ENCODE assay signal across 8 cellular contexts in genomic region chr7:90212149-90212495, GRCh38. TPM values are rescaled to one million over a fixed set of nuclear protein-coding genes. Genes with fewer than 3 reads are reported as not detected.
DNase-seq lines count a peak whose midpoint lies in the region; ATAC-seq, FAIRE-seq and TF ChIP-seq lines count a peak whose summit lies in the region.

No MANE protein-coding gene starts in this region.

- 4% methylated on average over 6 of the region's 6 CpGs for WGBS in K562 (ENCODE audit: insufficient coverage, low coverage, missing lambda C conversion rate)

- TF ChIP-seq POLR2A in K562 (conservative IDR thresholded peaks at IDR 0.05) = no peak

- H3K79me2 ChIP-seq in K562 (ENCODE audit: control insufficient read depth, insufficient read depth, low read length) = no peaks in the 10 kb centered on the region

- H3K27ac Mint-ChIP-seq in HFFc6 (peak overlapping the region; percentile 44; the same call in 1 of the 2 replicates), chondrocyte (ENCODE audit: unreplicated experiment) (no peak overlapping the region), nephron progenitor cell (no peak overlapping the region)
- no peak overlapping the region for H3K27ac Mint-ChIP-seq in stimulated activated memory B cell treated with anti-CD40 and anti-IgM and Interleukin-4, amounts not matched to agents 10 μg/mL and 1 μg/mL and 100 μg/mL, for 72 hours

- H3K4me1 ChIP-seq in K562 (replicated peaks in 1 of 2; ENCODE audit: control insufficient read depth in 2 of 2, insufficient read depth in 2 of 2, low read length in 2 of 2) = peaks cover 0 to 10% of the 10 kb centered on the region in 2 experiments; a peak in 2 of 5 replicates

- in situ Hi-C loops in K562 (cut with MboI) = no loop called here

- H3K36me3 Mint-ChIP-seq in HFFc6 (ENCODE audit: low read depth) (peaks cover 1% of the 10 kb centered on the region; the same call in 1 of the 2 replicates), chondrocyte (ENCODE audit: low read depth) (no peaks in the 10 kb centered on the region), nephron progenitor cell (ENCODE audit: low read depth) (peaks cover 5% of the 10 kb centered on the region)
- no peaks in the 10 kb centered on the region for H3K36me3 Mint-ChIP-seq in stimulated activated memory B cell treated with anti-CD40 and anti-IgM and Interleukin-4, amounts not matched to agents 10 μg/mL and 1 μg/mL and 100 μg/mL, for 72 hours

- H3K4me3 Mint-ChIP-seq in HFFc6 (no peak overlapping the region), chondrocyte (ENCODE audit: unreplicated experiment) (no peak overlapping the region), nephron progenitor cell (no peak overlapping the region)
- peak overlapping the region; percentile 75 for H3K4me3 Mint-ChIP-seq in stimulated activated memory B cell treated with anti-CD40 and anti-IgM and Interleukin-4, amounts not matched to agents 10 μg/mL and 1 μg/mL and 100 μg/mL, for 72 hours

- CTCF ChIA-PET in K562 (lab: Yijun Ruan, JAX; ENCODE audit: low intra/inter-chr PET ratio) = no interaction called here

- no peaks in the 10 kb centered on the region for H3K9me1 ChIP-seq in K562 (ENCODE audit: control insufficient read depth, insufficient read depth, low read length)

- H4K20me1 ChIP-seq in K562 (replicated peaks; ENCODE audit: control insufficient read depth, insufficient read depth, low read length) = no peaks in the 10 kb centered on the region

- H3K27me3 Mint-ChIP-seq in HFFc6 (ENCODE audit: insufficient read depth) (no peaks in the 10 kb centered on the region), chondrocyte (ENCODE audit: low read depth) (peaks cover 30% of the 10 kb centered on the region), nephron progenitor cell (ENCODE audit: low read depth, poor library complexity) (peaks cover 5% of the 10 kb centered on the region)
- H3K27me3 Mint-ChIP-seq in stimulated activated memory B cell treated with anti-CD40 and anti-IgM and Interleukin-4, amounts not matched to agents 10 μg/mL and 1 μg/mL and 100 μg/mL, for 72 hours = peaks cover 15% of the 10 kb centered on the region

- FAIRE-seq in K562 (lab: Jason Lieb, UNC) = no peak

- no peak for DNase-seq in HFFc6
- no peak for DNase-seq in K562 (ENCODE audit: extremely low read depth in 1 of 4, low spot score in 3 of 4)
- no peak for DNase-seq in kidney epithelial cell (ENCODE audit: low read depth)
- no peak for DNase-seq in chondrocyte (ENCODE audit: low spot score)
- DNase-seq in NCI-H1436 (lab: John Stamatoyannopoulos, UW) = no peak
- DNase-seq in 8988T = no peak
- no peak for DNase-seq in nephron progenitor cell

- H3K27ac ChIP-seq in K562 (ENCODE audit: extremely low read depth, low read depth, low read length) = no peak overlapping the region

- no peak for TF ChIP-seq EP300 in K562 (IDR thresholded peaks at IDR 0.05; ENCODE audit: low read length)

- H3K36me3 ChIP-seq in K562 (ENCODE audit: control insufficient read depth, insufficient read depth, low read length) = no peaks in the 10 kb centered on the region
- H3K36me3 ChIP-seq in kidney epithelial cell (ENCODE audit: control insufficient read depth, insufficient read depth, low read length) = no peaks in the 10 kb centered on the region

- H3K4me3 ChIP-seq in K562 (no peak overlapping the region), kidney epithelial cell (ENCODE audit: low read depth, low read length) (peak overlapping the region; percentile 79)

- TF ChIP-seq RAD21 in K562 (CRISPR knock-in tag; conservative IDR thresholded peaks at IDR 0.05 in 1 of 2, IDR thresholded peaks at IDR 0.05 in 1 of 2) = no peak

- POLR2A ChIA-PET in K562 (lab: Yijun Ruan, JAX) = interaction anchor here (0.6 kb wide), 1 partner anchor 30 kb away, joined by 3 read pairs; no protein-coding TSS in a partner anchor

- peaks cover 16% of the 10 kb centered on the region for H3K4me1 Mint-ChIP-seq in HFFc6 (ENCODE audit: low read depth)
- H3K4me1 Mint-ChIP-seq in stimulated activated memory B cell treated with anti-CD40 and anti-IgM and Interleukin-4, amounts not matched to agents 10 μg/mL and 1 μg/mL and 100 μg/mL, for 72 hours = peaks cover 17% of the 10 kb centered on the region
- peaks cover 10% of the 10 kb centered on the region for H3K4me1 Mint-ChIP-seq in chondrocyte (ENCODE audit: low read depth)
- peaks cover 9% of the 10 kb centered on the region for H3K4me1 Mint-ChIP-seq in nephron progenitor cell

- H3K9ac ChIP-seq in K562 (ENCODE audit: insufficient read depth in 1 of 2, low read depth in 2 of 2, low read length in 2 of 2) = no peak overlapping the region

- intact Hi-C loops in K562 (cut with micrococcal nuclease) = no loop called here

- H3K9me3 Mint-ChIP-seq in HFFc6 (no peaks in the 10 kb centered on the region), chondrocyte (ENCODE audit: low read depth) (no peaks in the 10 kb centered on the region), nephron progenitor cell (no peaks in the 10 kb centered on the region)
- H3K9me3 Mint-ChIP-seq in stimulated activated memory B cell treated with anti-CD40 and anti-IgM and Interleukin-4, amounts not matched to agents 10 μg/mL and 1 μg/mL and 100 μg/mL, for 72 hours = peaks cover 3% of the 10 kb centered on the region

- H2AFZ ChIP-seq in K562 (ENCODE audit: low read depth, low read length) = 0 out of 2 replicates have a peak overlapping the region, but pooled peaks have one; percentile 41

- no peak; the same call in 2 of the 3 replicates for ATAC-seq in K562
- ATAC-seq in stimulated activated memory B cell treated with anti-CD40 and anti-IgM and Interleukin-4, amounts not matched to agents 10 μg/mL and 1 μg/mL and 100 μg/mL, for 72 hours = no peak

- TF ChIP-seq CTCF in HFFc6 (IDR thresholded peaks at IDR 0.05) (no peak), K562 (IDR thresholded peaks at IDR 0.05 in 2 of 3, conservative IDR thresholded peaks at IDR 0.05 in 1 of 3; ENCODE audit: insufficient read depth in 2 of 3, low read depth in 1 of 3, low read length in 3 of 3) (no peak), kidney epithelial cell (IDR thresholded peaks at IDR 0.05; ENCODE audit: insufficient read depth, low read length, poor library complexity, severe bottlenecking) (no peak), chondrocyte (IDR thresholded peaks at IDR 0.05) (no peak), nephron progenitor cell (IDR thresholded peaks at IDR 0.05) (no peak)

- no TSS peak for BruUV-seq in K562 (replicated peaks; lab: Mats Ljungman, UMichigan)

- no peaks in the 10 kb centered on the region for H3K9me3 ChIP-seq in K562 (replicated peaks; ENCODE audit: control insufficient read depth, insufficient read depth, low read depth, low read length)

- no peak overlapping the region for H3K4me2 ChIP-seq in K562 (ENCODE audit: insufficient read depth, low read length)

- H3K27me3 ChIP-seq in K562 (ENCODE audit: control insufficient read depth in 2 of 2, insufficient read depth in 2 of 2, low read length in 2 of 2) (peaks cover 15% of the 10 kb centered on the region in 2 experiments; a peak in 4 of 5 replicates), kidney epithelial cell (ENCODE audit: control insufficient read depth, insufficient read depth, low read length) (no peaks in the 10 kb centered on the region)

RNA-seq across cellular contexts. Expression of gene STEAP2, which starts 0.6 kb away (rescaled TPM):
- total RNA-seq in HFFc6 (2021; fragmentation: NEBNext Ultra II Directional; extraction: Animal tissue kit (Norgen Biotek cat#: 25700)) = 10 to 100 TPM; 11.0 to 18.1 (median 14.9) TPM
- total RNA-seq in K562 (2011; cell fraction: chromatin; rRNA removed; ENCODE audit: low replicate concordance) = not detected in 2 replicates
- not detected in 2 replicates for total RNA-seq in K562 (2011; cell fraction: nucleolus; rRNA removed)
- total RNA-seq in K562 (2011; cell fraction: nucleoplasm; rRNA removed) = not detected in 2 replicates
- total RNA-seq in K562 (2014; rRNA removed) (not detected in 2 replicates), K562 (2014; rRNA removed; fragmentation: Illumina TruSeq; extraction: Trizol) (not detected in 2 replicates), K562 (2015; rRNA removed; fragmentation: Illumina TruSeq; extraction: Trizol) (not detected in 2 replicates), K562 (2021) (0.02 and 0.04 TPM in 2 replicates), kidney epithelial cell (5.2 and 16.4 TPM in 2 replicates), chondrocyte (0.20 TPM in 1 of 3 replicates, not detected in the others)
- polyA plus RNA-seq in K562 (2011; rRNA removed) (not detected in 2 replicates), K562 (2014; fragmentation: Illumina TruSeq; extraction: Trizol) (not detected in 2 replicates), K562 (2014; fragmentation: Nextera tagmentation; extraction: Ambion mirVana) (under 1 TPM in 1 of 2 experiments, not detected in 1; 0.03 TPM), K562 (2014; rRNA removed) (not detected in 2 replicates)
- not detected in 2 replicates for polyA plus RNA-seq in K562 (2011; cell fraction: cytosol; rRNA removed)
- not detected in 2 replicates for polyA plus RNA-seq in K562 (2011; cell fraction: nucleus; rRNA removed)
- polyA plus RNA-seq in K562 (2012) = 0.03 and 0.10 TPM in 2 replicates
- not detected in 2 replicates for polyA minus RNA-seq in K562 (2011; rRNA and poly(A)+ RNA removed)
- not detected in 2 replicates for polyA minus RNA-seq in K562 (2011; cell fraction: cytosol; rRNA and poly(A)+ RNA removed)
- polyA minus RNA-seq in K562 (2011; cell fraction: nucleus; rRNA and poly(A)+ RNA removed) = under 0.01 TPM in 1 of 2 replicates, not detected in the other

RNA-seq across cellular contexts. Expression of gene CFAP69, which starts 32.9 kb away (rescaled TPM):
- total RNA-seq in HFFc6 (2021; fragmentation: NEBNext Ultra II Directional; extraction: Animal tissue kit (Norgen Biotek cat#: 25700)) = 1 to 10 TPM in 4 of 6 experiments, under 1 TPM in 2; 0.71 to 2.4 (median 1.2) TPM
- total RNA-seq in K562 (2011; cell fraction: chromatin; rRNA removed; ENCODE audit: low replicate concordance) = 5.7 and 9.6 TPM in 2 replicates
- 2.7 and 3.4 TPM in 2 replicates for total RNA-seq in K562 (2011; cell fraction: nucleolus; rRNA removed)
- 1.7 and 2.1 TPM in 2 replicates for total RNA-seq in K562 (2011; cell fraction: nucleoplasm; rRNA removed)
- total RNA-seq in K562 (2014; rRNA removed) (3.2 and 5.4 TPM in 2 replicates), K562 (2014; rRNA removed; fragmentation: Illumina TruSeq; extraction: Trizol) (1.8 and 2.4 TPM in 2 replicates), K562 (2015; rRNA removed; fragmentation: Illumina TruSeq; extraction: Trizol) (1.1 and 1.3 TPM in 2 replicates), K562 (2021) (1.3 and 2.3 TPM in 2 replicates), kidney epithelial cell (1.9 and 3.6 TPM in 2 replicates), chondrocyte (0.55 to 1.2 TPM in 2 of 3 replicates, not detected in the other)
- polyA plus RNA-seq in K562 (2011; rRNA removed) (0.77 and 1.7 TPM in 2 replicates), K562 (2014; fragmentation: Illumina TruSeq; extraction: Trizol) (1.1 and 1.2 TPM in 2 replicates), K562 (2014; fragmentation: Nextera tagmentation; extraction: Ambion mirVana) (under 1 TPM; 0.24 to 0.84 TPM), K562 (2014; rRNA removed) (1.5 and 5.1 TPM in 2 replicates)
- polyA plus RNA-seq in K562 (2011; cell fraction: cytosol; rRNA removed) = 0.12 and 1.3 TPM in 2 replicates
- polyA plus RNA-seq in K562 (2011; cell fraction: nucleus; rRNA removed) = 3.5 and 5.8 TPM in 2 replicates
- 0.86 and 1.1 TPM in 2 replicates for polyA plus RNA-seq in K562 (2012)
- 2.4 and 2.6 TPM in 2 replicates for polyA minus RNA-seq in K562 (2011; rRNA and poly(A)+ RNA removed)
- polyA minus RNA-seq in K562 (2011; cell fraction: cytosol; rRNA and poly(A)+ RNA removed) = 0.76 TPM in 1 of 2 replicates, not detected in the other
- polyA minus RNA-seq in K562 (2011; cell fraction: nucleus; rRNA and poly(A)+ RNA removed) = 3.7 and 12.4 TPM in 2 replicates

RNA-seq across cellular contexts. Expression of gene STEAP1, which starts 57.9 kb away (rescaled TPM):
- total RNA-seq in HFFc6 (2021; fragmentation: NEBNext Ultra II Directional; extraction: Animal tissue kit (Norgen Biotek cat#: 25700)) = 10 to 100 TPM; 19.6 to 67.4 (median 65.7) TPM
- 1.5 and 2.4 TPM in 2 replicates for total RNA-seq in K562 (2011; cell fraction: chromatin; rRNA removed; ENCODE audit: low replicate concordance)
- 1.2 and 3.0 TPM in 2 replicates for total RNA-seq in K562 (2011; cell fraction: nucleolus; rRNA removed)
- total RNA-seq in K562 (2011; cell fraction: nucleoplasm; rRNA removed) = 2.7 and 3.3 TPM in 2 replicates
- total RNA-seq in K562 (2014; rRNA removed) (4.1 and 5.1 TPM in 2 replicates), K562 (2014; rRNA removed; fragmentation: Illumina TruSeq; extraction: Trizol) (4.0 and 4.6 TPM in 2 replicates), K562 (2015; rRNA removed; fragmentation: Illumina TruSeq; extraction: Trizol) (3.9 and 5.0 TPM in 2 replicates), K562 (2021) (2.7 and 3.5 TPM in 2 replicates), kidney epithelial cell (5.7 and 6.9 TPM in 2 replicates), chondrocyte (0.22 to 0.31 TPM (median 0.28 TPM) in 3 replicates)
- polyA plus RNA-seq in K562 (2011; rRNA removed) (0.42 and 2.9 TPM in 2 replicates), K562 (2014; fragmentation: Illumina TruSeq; extraction: Trizol) (5.3 and 5.9 TPM in 2 replicates), K562 (2014; fragmentation: Nextera tagmentation; extraction: Ambion mirVana) (1 to 10 TPM; 5.3 to 5.4 TPM), K562 (2014; rRNA removed) (4.6 and 6.8 TPM in 2 replicates)
- polyA plus RNA-seq in K562 (2011; cell fraction: cytosol; rRNA removed) = 0.27 and 0.45 TPM in 2 replicates
- polyA plus RNA-seq in K562 (2011; cell fraction: nucleus; rRNA removed) = 0.28 and 0.90 TPM in 2 replicates
- polyA plus RNA-seq in K562 (2012) = 3.0 and 4.8 TPM in 2 replicates
- polyA minus RNA-seq in K562 (2011; rRNA and poly(A)+ RNA removed) = 0.60 and 1.1 TPM in 2 replicates
- polyA minus RNA-seq in K562 (2011; cell fraction: cytosol; rRNA and poly(A)+ RNA removed) = 1.3 TPM in 1 of 2 replicates, not detected in the other
- 0.13 TPM in 1 of 2 replicates, not detected in the other for polyA minus RNA-seq in K562 (2011; cell fraction: nucleus; rRNA and poly(A)+ RNA removed)
